In genomic region chr2:137865954-137866540, GRCh38 we compare ENCODE assay signal across 7 cellular contexts.
DNase-seq lines count a peak whose midpoint lies in the region; ATAC-seq and TF ChIP-seq lines count a peak whose summit lies in the region.

No MANE protein-coding gene starts in this region.

- H3K36me3 ChIP-seq in Karpas-422 (ENCODE audit: insufficient read depth, low read length): no peaks in the 10 kb centered on the region

- no peaks in the 10 kb centered on the region for H3K79me2 ChIP-seq in Karpas-422 (ENCODE audit: low read length)

- H3K9ac ChIP-seq in Karpas-422 (ENCODE audit: low read length): no peak overlapping the region

- POLR2A ChIA-PET in GM10248 (lab: Yijun Ruan, JAX): no interaction called here

- peak; percentile 61 for TF ChIP-seq CTCF in GM10248 (IDR thresholded peaks at IDR 0.05; ENCODE audit: control extremely low read depth, extremely low read depth, low read depth, missing control alignments)
- TF ChIP-seq CTCF in astrocyte of the cerebellum (IDR thresholded peaks at IDR 0.05; ENCODE audit: low read depth, low read length, missing control alignments): peak; percentile 78

- in situ Hi-C loops in SK-MEL-5 (cut with HindIII; ENCODE audit: low pct_unique_long_range_greater_than_20kb, low sequenced_read_pairs) (no loop called here), astrocyte of the cerebellum (cut with HindIII; ENCODE audit: low sequenced_read_pairs) (no loop called here)

- no peak overlapping the region for H3K27ac ChIP-seq in Karpas-422 (ENCODE audit: low read length)

- H3K4me1 ChIP-seq in Karpas-422 (ENCODE audit: low read length): no peaks in the 10 kb centered on the region

- DNase-seq in GM10248 (ENCODE audit: extremely low spot score) (no peak), Karpas-422 (peak; percentile 82), SK-MEL-5 (ENCODE audit: low read depth, low spot score) (peak; percentile 75), astrocyte of the cerebellum (ENCODE audit: low read depth) (peak; percentile 23), left colon (peak in 1 of 2 donors; percentile 57)
- peak; percentile 26 for DNase-seq in stimulated activated CD8-positive, alpha-beta memory T cell treated with anti-CD3 and anti-CD28 coated beads, Interleukin-4, amount 100 ng/mL, for 24 hours (ENCODE audit: low read depth)

- H2AFZ ChIP-seq in Karpas-422 (ENCODE audit: low read length): no peak overlapping the region

- H3K4me3 ChIP-seq in Karpas-422 (ENCODE audit: low read length) (no peak overlapping the region), astrocyte of the cerebellum (ENCODE audit: low read depth, low read length) (no peak overlapping the region)

- H3K27me3 ChIP-seq in Karpas-422 (ENCODE audit: low read length): no peaks in the 10 kb centered on the region

- ATAC-seq in GM21723 (IDR thresholded peaks at IDR 0.05; ENCODE audit: unreplicated experiment): peak; percentile 82
- peak; percentile 52 for ATAC-seq in left colon

- CTCF ChIA-PET in GM10248 (lab: Yijun Ruan, JAX): interaction anchor here (0.6 to 2.4 kb wide), 7 partner anchors 11 to 961 kb away, joined by 3 to 21 read pairs (median 3); no protein-coding TSS in a partner anchor

- H3K4me2 ChIP-seq in Karpas-422 (ENCODE audit: low read depth, low read length, poor library complexity, severe bottlenecking): no peak overlapping the region

- no peaks in the 10 kb centered on the region for H4K20me1 ChIP-seq in Karpas-422 (ENCODE audit: insufficient read depth, low read depth, low read length)

- H3K9me3 ChIP-seq in Karpas-422 (ENCODE audit: low read length): no peaks in the 10 kb centered on the region

- intact Hi-C loops in left colon (cut with DNase I, micrococcal nuclease): no loop called here

- no peaks in the 10 kb centered on the region for H3K9me2 ChIP-seq in Karpas-422 (replicated peaks; ENCODE audit: insufficient read depth, low read length)
